ENCODE assay signal across 8 cellular contexts in the genomic region with DNA sequence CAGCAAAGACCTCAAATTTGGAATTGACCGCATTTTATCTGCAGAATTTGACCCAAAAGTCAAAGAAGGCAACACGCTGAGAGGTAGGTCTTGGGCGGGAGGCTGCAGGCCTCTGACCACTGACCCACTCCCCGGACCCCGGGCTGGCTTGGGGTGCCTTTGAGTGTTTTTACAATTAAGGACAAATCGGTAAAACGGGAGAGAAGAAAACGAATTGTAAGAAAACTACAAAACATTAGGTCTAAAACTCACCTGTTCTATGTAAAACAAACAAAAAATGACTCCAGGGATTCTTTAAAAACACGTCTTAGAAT. TPM values are rescaled to one million over a fixed set of nuclear protein-coding genes. Genes with fewer than 3 reads are reported as not detected.
DNase-seq lines count a peak whose midpoint lies in the region; ATAC-seq and TF ChIP-seq lines count a peak whose summit lies in the region.

No MANE protein-coding gene starts in this region.

- ATAC-seq in GM19395 (IDR thresholded peaks at IDR 0.05; ENCODE audit: unreplicated experiment), result no peak
- no peak for ATAC-seq in GM19351 (IDR thresholded peaks at IDR 0.05; ENCODE audit: unreplicated experiment)

- no peak for TF ChIP-seq POLR2A in NB4 (IDR thresholded peaks at IDR 0.05; ENCODE audit: extremely low read depth, insufficient read length)

- no peaks in the 10 kb centered on the region for H3K4me1 ChIP-seq in BE2C
- H3K4me1 ChIP-seq in effector memory CD4-positive, alpha-beta T cell (ENCODE audit: control insufficient read depth, insufficient read depth, low read length, poor library complexity, severe bottlenecking), result peaks cover 5% of the 10 kb centered on the region

- H3K4me3 ChIP-seq in BE2C (ENCODE audit: low read depth, low read length) (peak overlapping the region; percentile 85), NB4 (ENCODE audit: low read depth, low read length) (peak overlapping the region; percentile 73)
- H3K4me3 ChIP-seq in effector memory CD4-positive, alpha-beta T cell (ENCODE audit: insufficient read depth, low read depth, low read length, poor library complexity, severe bottlenecking), result peak overlapping the region; percentile 58

- H3K9me3 Mint-ChIP-seq in neural crest cell, result no peaks in the 10 kb centered on the region

- TF ChIP-seq CTCF in BE2C (IDR thresholded peaks at IDR 0.05; ENCODE audit: low read depth, low read length) (no peak), NB4 (IDR thresholded peaks at IDR 0.05; ENCODE audit: low read depth, low read length) (no peak), neural crest cell (conservative IDR thresholded peaks at IDR 0.05) (no peak)

- H3K27ac ChIP-seq in effector memory CD4-positive, alpha-beta T cell (ENCODE audit: insufficient read depth, low read length, poor library complexity, severe bottlenecking), result no peak overlapping the region

- H3K36me3 ChIP-seq in BE2C, result peaks cover 15% of the 10 kb centered on the region
- no peaks in the 10 kb centered on the region for H3K36me3 ChIP-seq in effector memory CD4-positive, alpha-beta T cell (ENCODE audit: control insufficient read depth, insufficient read depth, low read length)

- peak overlapping the region; percentile 36 for H3K4me3 Mint-ChIP-seq in neural crest cell

- H3K27me3 ChIP-seq in BE2C, result no peaks in the 10 kb centered on the region
- peaks cover 30% of the 10 kb centered on the region for H3K27me3 ChIP-seq in effector memory CD4-positive, alpha-beta T cell (replicated peaks; ENCODE audit: control insufficient read depth, insufficient read depth, low read length, poor library complexity, severe bottlenecking)

- DNase-seq in BE2C, result no peak
- no peak for DNase-seq in NB4 (ENCODE audit: low read depth)
- no peak for DNase-seq in effector memory CD4-positive, alpha-beta T cell
- DNase-seq in neural crest cell (ENCODE audit: low read depth, low spot score), result no peak
- no peak for DNase-seq in NOMO-1 (lab: John Stamatoyannopoulos, UW; ENCODE audit: unreplicated experiment in 2 of 2)
- DNase-seq in retina, result no peak

- no peak overlapping the region for H3K27ac Mint-ChIP-seq in neural crest cell (ENCODE audit: unreplicated experiment)

- no peaks in the 10 kb centered on the region for H3K9me3 ChIP-seq in BE2C
- H3K9me3 ChIP-seq in effector memory CD4-positive, alpha-beta T cell (ENCODE audit: control insufficient read depth, low read length), result no peaks in the 10 kb centered on the region

- peaks cover 3% of the 10 kb centered on the region for H3K36me3 Mint-ChIP-seq in neural crest cell (ENCODE audit: low read depth)

- H3K4me1 Mint-ChIP-seq in neural crest cell, result peaks cover 42% of the 10 kb centered on the region

- peaks cover 99% of the 10 kb centered on the region for H3K27me3 Mint-ChIP-seq in neural crest cell (ENCODE audit: low read depth)

RNA-seq across cellular contexts. Expression of a gene that starts 1.1 kb away (rescaled TPM):
- polyA plus RNA-seq in BE2C (2012; ENCODE audit: insufficient read depth, insufficient read length, low read depth), result 4.4 TPM
- total RNA-seq in neural crest cell, result 0.43 and 0.61 TPM in 2 replicates
